In the genomic region with DNA sequence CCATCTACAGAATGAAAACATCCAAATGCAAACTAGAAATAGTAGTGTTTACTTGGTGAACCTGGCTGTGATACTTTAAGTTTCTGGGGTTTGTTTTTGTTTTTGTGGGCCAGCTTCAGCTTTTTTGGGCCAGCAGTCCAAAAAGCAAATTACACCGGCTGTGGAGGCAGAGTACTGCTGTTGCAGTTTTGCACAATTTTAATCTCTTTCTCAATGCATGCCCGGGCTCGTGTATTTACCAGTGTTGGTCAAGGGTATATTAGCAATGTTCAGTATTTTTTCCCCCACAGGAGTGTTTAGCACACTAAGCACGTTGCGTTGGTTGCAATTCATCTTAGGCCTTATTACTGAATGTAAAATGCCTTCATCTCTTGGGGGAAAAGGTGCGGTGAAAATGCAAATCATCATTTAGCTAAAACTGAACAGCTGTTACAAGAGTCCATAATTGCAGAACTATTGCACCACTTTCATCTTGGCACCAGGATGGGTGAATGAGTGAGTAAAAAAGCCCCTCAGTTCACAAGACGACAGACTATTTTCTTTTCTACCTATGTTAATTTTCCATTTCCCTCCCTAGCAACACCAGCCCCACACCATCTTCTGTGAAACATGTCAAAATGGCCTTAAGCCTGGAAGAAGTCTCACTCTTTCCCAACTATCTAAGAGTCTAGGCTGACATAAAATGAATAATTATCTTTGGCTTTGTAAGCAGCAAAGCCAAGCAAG, we compare ENCODE assay signal across 1 cellular context.
TF ChIP-seq lines count a peak whose summit lies in the region.

No MANE protein-coding gene starts in this region.

TF ChIP-seq in SK-N-SH treated with all-trans-retinoic acid at 6 μM for 48 hours, 23 proteins besides CTCF, POLR2A, EP300 and RAD21 (continued from another document):
- TF ChIP-seq, protein P1, sequence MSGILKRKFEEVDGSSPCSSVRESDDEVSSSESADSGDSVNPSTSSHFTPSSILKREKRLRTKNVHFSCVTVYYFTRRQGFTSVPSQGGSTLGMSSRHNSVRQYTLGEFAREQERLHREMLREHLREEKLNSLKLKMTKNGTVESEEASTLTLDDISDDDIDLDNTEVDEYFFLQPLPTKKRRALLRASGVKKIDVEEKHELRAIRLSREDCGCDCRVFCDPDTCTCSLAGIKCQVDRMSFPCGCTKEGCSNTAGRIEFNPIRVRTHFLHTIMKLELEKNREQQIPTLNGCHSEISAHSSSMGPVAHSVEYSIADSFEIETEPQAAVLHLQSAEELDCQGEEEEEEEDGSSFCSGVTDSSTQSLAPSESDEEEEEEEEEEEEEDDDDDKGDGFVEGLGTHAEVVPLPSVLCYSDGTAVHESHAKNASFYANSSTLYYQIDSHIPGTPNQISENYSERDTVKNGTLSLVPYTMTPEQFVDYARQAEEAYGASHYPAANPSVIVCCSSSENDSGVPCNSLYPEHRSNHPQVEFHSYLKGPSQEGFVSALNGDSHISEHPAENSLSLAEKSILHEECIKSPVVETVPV (CRISPR knock-in tag; IDR thresholded peaks at IDR 0.05) = no peak
- TF ChIP-seq, protein P2, sequence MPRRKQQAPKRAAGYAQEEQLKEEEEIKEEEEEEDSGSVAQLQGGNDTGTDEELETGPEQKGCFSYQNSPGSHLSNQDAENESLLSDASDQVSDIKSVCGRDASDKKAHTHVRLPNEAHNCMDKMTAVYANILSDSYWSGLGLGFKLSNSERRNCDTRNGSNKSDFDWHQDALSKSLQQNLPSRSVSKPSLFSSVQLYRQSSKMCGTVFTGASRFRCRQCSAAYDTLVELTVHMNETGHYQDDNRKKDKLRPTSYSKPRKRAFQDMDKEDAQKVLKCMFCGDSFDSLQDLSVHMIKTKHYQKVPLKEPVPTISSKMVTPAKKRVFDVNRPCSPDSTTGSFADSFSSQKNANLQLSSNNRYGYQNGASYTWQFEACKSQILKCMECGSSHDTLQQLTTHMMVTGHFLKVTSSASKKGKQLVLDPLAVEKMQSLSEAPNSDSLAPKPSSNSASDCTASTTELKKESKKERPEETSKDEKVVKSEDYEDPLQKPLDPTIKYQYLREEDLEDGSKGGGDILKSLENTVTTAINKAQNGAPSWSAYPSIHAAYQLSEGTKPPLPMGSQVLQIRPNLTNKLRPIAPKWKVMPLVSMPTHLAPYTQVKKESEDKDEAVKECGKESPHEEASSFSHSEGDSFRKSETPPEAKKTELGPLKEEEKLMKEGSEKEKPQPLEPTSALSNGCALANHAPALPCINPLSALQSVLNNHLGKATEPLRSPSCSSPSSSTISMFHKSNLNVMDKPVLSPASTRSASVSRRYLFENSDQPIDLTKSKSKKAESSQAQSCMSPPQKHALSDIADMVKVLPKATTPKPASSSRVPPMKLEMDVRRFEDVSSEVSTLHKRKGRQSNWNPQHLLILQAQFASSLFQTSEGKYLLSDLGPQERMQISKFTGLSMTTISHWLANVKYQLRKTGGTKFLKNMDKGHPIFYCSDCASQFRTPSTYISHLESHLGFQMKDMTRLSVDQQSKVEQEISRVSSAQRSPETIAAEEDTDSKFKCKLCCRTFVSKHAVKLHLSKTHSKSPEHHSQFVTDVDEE (CRISPR knock-in tag; IDR thresholded peaks at IDR 0.05) = no peak
- TF ChIP-seq, protein P3, sequence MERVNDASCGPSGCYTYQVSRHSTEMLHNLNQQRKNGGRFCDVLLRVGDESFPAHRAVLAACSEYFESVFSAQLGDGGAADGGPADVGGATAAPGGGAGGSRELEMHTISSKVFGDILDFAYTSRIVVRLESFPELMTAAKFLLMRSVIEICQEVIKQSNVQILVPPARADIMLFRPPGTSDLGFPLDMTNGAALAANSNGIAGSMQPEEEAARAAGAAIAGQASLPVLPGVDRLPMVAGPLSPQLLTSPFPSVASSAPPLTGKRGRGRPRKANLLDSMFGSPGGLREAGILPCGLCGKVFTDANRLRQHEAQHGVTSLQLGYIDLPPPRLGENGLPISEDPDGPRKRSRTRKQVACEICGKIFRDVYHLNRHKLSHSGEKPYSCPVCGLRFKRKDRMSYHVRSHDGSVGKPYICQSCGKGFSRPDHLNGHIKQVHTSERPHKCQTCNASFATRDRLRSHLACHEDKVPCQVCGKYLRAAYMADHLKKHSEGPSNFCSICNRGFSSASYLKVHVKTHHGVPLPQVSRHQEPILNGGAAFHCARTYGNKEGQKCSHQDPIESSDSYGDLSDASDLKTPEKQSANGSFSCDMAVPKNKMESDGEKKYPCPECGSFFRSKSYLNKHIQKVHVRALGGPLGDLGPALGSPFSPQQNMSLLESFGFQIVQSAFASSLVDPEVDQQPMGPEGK (CRISPR knock-in tag; IDR thresholded peaks at IDR 0.05; ENCODE audit: borderline replicate concordance) = no peak
- TF ChIP-seq, protein P4, sequence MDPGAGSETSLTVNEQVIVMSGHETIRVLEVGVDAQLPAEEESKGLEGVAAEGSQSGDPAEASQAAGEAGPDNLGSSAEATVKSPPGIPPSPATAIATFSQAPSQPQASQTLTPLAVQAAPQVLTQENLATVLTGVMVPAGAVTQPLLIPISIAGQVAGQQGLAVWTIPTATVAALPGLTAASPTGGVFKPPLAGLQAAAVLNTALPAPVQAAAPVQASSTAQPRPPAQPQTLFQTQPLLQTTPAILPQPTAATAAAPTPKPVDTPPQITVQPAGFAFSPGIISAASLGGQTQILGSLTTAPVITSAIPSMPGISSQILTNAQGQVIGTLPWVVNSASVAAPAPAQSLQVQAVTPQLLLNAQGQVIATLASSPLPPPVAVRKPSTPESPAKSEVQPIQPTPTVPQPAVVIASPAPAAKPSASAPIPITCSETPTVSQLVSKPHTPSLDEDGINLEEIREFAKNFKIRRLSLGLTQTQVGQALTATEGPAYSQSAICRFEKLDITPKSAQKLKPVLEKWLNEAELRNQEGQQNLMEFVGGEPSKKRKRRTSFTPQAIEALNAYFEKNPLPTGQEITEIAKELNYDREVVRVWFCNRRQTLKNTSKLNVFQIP (CRISPR knock-in tag; IDR thresholded peaks at IDR 0.05; ENCODE audit: borderline replicate concordance, low read depth) = no peak
